In genomic region chr2:72185166-72185565, GRCh38 we compare ENCODE assay signal across 24 cellular contexts. TPM values are rescaled to one million over a fixed set of nuclear protein-coding genes. Genes with fewer than 3 reads are reported as not detected.
"Had no signal": no experiment of that assay in that cellular context is flagged by ENCODE, and none has a peak within 500 bp of the region (broad histone marks: within the 10 kb centered on the region; RNA-seq: fewer than 3 reads in every experiment).

No MANE protein-coding gene starts in this region.

- H3K4me3 Mint-ChIP-seq: dendritic cell treated with granulocyte-macrophage colony-stimulating factor and Interleukin-4, amounts not matched to agents 40 ng/mL and 50 ng/mL, for 4 days; memory B cell; naive thymus-derived CD8-positive, alpha-beta T cell; nephron progenitor cell; stimulated activated memory B cell treated with anti-CD40 and anti-IgM and Interleukin-4, amounts not matched to agents 10 μg/mL and 1 μg/mL and 100 μg/mL, for 72 hours had no signal

- H3K27me3 Mint-ChIP-seq: dendritic cell treated with granulocyte-macrophage colony-stimulating factor and Interleukin-4, amounts not matched to agents 40 ng/mL and 50 ng/mL, for 4 days; memory B cell; naive thymus-derived CD8-positive, alpha-beta T cell; stimulated activated memory B cell treated with anti-CD40 and anti-IgM and Interleukin-4, amounts not matched to agents 10 μg/mL and 1 μg/mL and 100 μg/mL, for 72 hours had no signal

- ATAC-seq: left ventricle myocardium superior; lower lobe of right lung; naive thymus-derived CD8-positive, alpha-beta T cell; psoas muscle; stimulated activated memory B cell treated with anti-CD40 and anti-IgM and Interleukin-4, amounts not matched to agents 10 μg/mL and 1 μg/mL and 100 μg/mL, for 72 hours; stimulated activated naive CD8-positive, alpha-beta T cell treated with anti-CD3 and anti-CD28 coated beads, Interleukin-15, Interleukin-2, amounts not matched to agents 100 U/mL and 50 U/mL, for 24 hours had no signal

- H3K27ac Mint-ChIP-seq: dendritic cell treated with granulocyte-macrophage colony-stimulating factor and Interleukin-4, amounts not matched to agents 40 ng/mL and 50 ng/mL, for 4 days; memory B cell; naive thymus-derived CD8-positive, alpha-beta T cell; nephron progenitor cell; stimulated activated memory B cell treated with anti-CD40 and anti-IgM and Interleukin-4, amounts not matched to agents 10 μg/mL and 1 μg/mL and 100 μg/mL, for 72 hours had no signal

- H3K4me3 ChIP-seq: lower lobe of right lung, ovary, psoas muscle, sigmoid colon, testis, tibial artery, upper lobe of left lung had no signal

- H3K9me3 ChIP-seq: lower lobe of right lung, ovary, psoas muscle, sigmoid colon, testis, tibial artery, upper lobe of left lung had no signal

- H3K9me3 Mint-ChIP-seq: nephron progenitor cell had no signal

- H3K27me3 ChIP-seq: ovary, sigmoid colon, testis, tibial artery, upper lobe of left lung had no signal

- H3K36me3 ChIP-seq: lower lobe of right lung, ovary, sigmoid colon, tibial artery, upper lobe of left lung had no signal

- H3K4me1 ChIP-seq: lower lobe of right lung, psoas muscle, sigmoid colon, testis, upper lobe of left lung had no signal

- H3K4me1 Mint-ChIP-seq: naive thymus-derived CD8-positive, alpha-beta T cell; stimulated activated memory B cell treated with anti-CD40 and anti-IgM and Interleukin-4, amounts not matched to agents 10 μg/mL and 1 μg/mL and 100 μg/mL, for 72 hours had no signal

- DNase-seq: central memory CD4-positive, alpha-beta T cell; effector memory CD4-positive, alpha-beta T cell; erythroblast; head of caudate nucleus; left ventricle myocardium superior; lower lobe of right lung; midbrain; naive thymus-derived CD8-positive, alpha-beta T cell; nephron progenitor cell; nucleus accumbens; ovary; posterior cingulate gyrus; psoas muscle; right cardiac atrium; sigmoid colon; stimulated activated CD4-positive, alpha-beta T cell treated with anti-CD3 and anti-CD28 coated beads, Interleukin-4, amount 100 ng/mL, for 4 hours; stimulated activated naive CD8-positive, alpha-beta T cell treated with anti-CD3 and anti-CD28 coated beads, Interleukin-15, Interleukin-2, amounts not matched to agents 100 U/mL and 50 U/mL, for 24 hours; substantia nigra; testis; tibial artery; upper lobe of left lung had no signal

RNA-seq across cellular contexts. Expression of gene CYP26B1, which starts 37.5 kb away (rescaled TPM):
- total RNA-seq: naive thymus-derived CD8-positive, alpha-beta T cell had no signal
